1 cellular context compared by ENCODE assay signal in the genomic region with DNA sequence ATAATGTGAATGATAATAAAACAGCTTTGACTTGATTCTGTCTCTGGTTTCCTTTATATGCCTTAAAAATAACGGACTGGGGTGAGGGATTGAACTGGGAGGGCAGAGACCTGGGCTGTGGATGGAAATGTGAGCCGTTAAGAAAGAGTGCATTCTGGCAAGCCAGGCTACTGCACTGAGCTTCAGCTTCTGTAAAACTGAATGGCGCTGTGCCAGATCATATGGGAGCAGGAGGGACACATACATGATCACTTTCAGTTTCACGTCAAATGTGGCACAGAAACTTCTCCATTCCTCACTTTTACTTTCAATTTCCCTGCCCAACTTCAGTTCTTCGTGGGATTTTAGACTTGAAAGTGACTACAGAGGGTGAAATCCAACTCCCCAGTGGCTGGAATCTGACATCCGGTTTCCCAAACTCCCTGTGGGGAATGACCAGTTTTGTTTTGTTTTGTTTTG.
TF ChIP-seq lines count a peak whose summit lies in the region.

No MANE protein-coding gene starts in this region.

TF ChIP-seq in K562, 482 proteins besides CTCF, POLR2A, EP300 and RAD21:
- peak; percentile 4; the same call in 1 of the 2 replicates for TF ChIP-seq JUND (IDR thresholded peaks at IDR 0.05; ENCODE audit: borderline replicate concordance, low read depth, low read length)
- TF ChIP-seq JUND (tag; IDR thresholded peaks at IDR 0.05; ENCODE audit: borderline replicate concordance, low read depth, low read length): no peak
- TF ChIP-seq, protein P1, sequence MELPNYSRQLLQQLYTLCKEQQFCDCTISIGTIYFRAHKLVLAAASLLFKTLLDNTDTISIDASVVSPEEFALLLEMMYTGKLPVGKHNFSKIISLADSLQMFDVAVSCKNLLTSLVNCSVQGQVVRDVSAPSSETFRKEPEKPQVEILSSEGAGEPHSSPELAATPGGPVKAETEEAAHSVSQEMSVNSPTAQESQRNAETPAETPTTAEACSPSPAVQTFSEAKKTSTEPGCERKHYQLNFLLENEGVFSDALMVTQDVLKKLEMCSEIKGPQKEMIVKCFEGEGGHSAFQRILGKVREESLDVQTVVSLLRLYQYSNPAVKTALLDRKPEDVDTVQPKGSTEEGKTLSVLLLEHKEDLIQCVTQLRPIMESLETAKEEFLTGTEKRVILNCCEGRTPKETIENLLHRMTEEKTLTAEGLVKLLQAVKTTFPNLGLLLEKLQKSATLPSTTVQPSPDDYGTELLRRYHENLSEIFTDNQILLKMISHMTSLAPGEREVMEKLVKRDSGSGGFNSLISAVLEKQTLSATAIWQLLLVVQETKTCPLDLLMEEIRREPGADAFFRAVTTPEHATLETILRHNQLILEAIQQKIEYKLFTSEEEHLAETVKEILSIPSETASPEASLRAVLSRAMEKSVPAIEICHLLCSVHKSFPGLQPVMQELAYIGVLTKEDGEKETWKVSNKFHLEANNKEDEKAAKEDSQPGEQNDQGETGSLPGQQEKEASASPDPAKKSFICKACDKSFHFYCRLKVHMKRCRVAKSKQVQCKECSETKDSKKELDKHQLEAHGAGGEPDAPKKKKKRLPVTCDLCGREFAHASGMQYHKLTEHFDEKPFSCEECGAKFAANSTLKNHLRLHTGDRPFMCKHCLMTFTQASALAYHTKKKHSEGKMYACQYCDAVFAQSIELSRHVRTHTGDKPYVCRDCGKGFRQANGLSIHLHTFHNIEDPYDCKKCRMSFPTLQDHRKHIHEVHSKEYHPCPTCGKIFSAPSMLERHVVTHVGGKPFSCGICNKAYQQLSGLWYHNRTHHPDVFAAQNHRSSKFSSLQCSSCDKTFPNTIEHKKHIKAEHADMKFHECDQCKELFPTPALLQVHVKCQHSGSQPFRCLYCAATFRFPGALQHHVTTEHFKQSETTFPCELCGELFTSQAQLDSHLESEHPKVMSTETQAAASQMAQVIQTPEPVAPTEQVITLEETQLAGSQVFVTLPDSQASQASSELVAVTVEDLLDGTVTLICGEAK (IDR thresholded peaks at IDR 0.05): peak; percentile 7; the same call in 1 of the 2 replicates
- TF ChIP-seq, protein P1 (CRISPR knock-in tag; IDR thresholded peaks at IDR 0.05): no peak
- TF ChIP-seq CHD1 (IDR thresholded peaks at IDR 0.05; ENCODE audit: low read length): peak; percentile 7
- TF ChIP-seq NFYB (IDR thresholded peaks at IDR 0.05; ENCODE audit: extremely low read depth, insufficient read length): no peak
- peak; percentile 25; the same call in 1 of the 2 replicates for TF ChIP-seq MYC (IDR thresholded peaks at IDR 0.05; ENCODE audit: low read depth, low read length)
- TF ChIP-seq MYC (CRISPR knock-in tag; IDR thresholded peaks at IDR 0.05; ENCODE audit: borderline replicate concordance, low read depth): no peak
- 0 out of 2 replicates have a peak, but pooled peaks have one; percentile 18 for TF ChIP-seq SMARCA4 (IDR thresholded peaks at IDR 0.05)
- 0 out of 4 replicates have a peak, but pooled peaks of 1 of the 2 experiments have one; percentile 19 for TF ChIP-seq SIN3A (IDR thresholded peaks at IDR 0.05; ENCODE audit: borderline replicate concordance in 2 of 2, control insufficient read depth in 1 of 2, low read depth in 2 of 2, low read length in 2 of 2)
- TF ChIP-seq, protein P2, sequence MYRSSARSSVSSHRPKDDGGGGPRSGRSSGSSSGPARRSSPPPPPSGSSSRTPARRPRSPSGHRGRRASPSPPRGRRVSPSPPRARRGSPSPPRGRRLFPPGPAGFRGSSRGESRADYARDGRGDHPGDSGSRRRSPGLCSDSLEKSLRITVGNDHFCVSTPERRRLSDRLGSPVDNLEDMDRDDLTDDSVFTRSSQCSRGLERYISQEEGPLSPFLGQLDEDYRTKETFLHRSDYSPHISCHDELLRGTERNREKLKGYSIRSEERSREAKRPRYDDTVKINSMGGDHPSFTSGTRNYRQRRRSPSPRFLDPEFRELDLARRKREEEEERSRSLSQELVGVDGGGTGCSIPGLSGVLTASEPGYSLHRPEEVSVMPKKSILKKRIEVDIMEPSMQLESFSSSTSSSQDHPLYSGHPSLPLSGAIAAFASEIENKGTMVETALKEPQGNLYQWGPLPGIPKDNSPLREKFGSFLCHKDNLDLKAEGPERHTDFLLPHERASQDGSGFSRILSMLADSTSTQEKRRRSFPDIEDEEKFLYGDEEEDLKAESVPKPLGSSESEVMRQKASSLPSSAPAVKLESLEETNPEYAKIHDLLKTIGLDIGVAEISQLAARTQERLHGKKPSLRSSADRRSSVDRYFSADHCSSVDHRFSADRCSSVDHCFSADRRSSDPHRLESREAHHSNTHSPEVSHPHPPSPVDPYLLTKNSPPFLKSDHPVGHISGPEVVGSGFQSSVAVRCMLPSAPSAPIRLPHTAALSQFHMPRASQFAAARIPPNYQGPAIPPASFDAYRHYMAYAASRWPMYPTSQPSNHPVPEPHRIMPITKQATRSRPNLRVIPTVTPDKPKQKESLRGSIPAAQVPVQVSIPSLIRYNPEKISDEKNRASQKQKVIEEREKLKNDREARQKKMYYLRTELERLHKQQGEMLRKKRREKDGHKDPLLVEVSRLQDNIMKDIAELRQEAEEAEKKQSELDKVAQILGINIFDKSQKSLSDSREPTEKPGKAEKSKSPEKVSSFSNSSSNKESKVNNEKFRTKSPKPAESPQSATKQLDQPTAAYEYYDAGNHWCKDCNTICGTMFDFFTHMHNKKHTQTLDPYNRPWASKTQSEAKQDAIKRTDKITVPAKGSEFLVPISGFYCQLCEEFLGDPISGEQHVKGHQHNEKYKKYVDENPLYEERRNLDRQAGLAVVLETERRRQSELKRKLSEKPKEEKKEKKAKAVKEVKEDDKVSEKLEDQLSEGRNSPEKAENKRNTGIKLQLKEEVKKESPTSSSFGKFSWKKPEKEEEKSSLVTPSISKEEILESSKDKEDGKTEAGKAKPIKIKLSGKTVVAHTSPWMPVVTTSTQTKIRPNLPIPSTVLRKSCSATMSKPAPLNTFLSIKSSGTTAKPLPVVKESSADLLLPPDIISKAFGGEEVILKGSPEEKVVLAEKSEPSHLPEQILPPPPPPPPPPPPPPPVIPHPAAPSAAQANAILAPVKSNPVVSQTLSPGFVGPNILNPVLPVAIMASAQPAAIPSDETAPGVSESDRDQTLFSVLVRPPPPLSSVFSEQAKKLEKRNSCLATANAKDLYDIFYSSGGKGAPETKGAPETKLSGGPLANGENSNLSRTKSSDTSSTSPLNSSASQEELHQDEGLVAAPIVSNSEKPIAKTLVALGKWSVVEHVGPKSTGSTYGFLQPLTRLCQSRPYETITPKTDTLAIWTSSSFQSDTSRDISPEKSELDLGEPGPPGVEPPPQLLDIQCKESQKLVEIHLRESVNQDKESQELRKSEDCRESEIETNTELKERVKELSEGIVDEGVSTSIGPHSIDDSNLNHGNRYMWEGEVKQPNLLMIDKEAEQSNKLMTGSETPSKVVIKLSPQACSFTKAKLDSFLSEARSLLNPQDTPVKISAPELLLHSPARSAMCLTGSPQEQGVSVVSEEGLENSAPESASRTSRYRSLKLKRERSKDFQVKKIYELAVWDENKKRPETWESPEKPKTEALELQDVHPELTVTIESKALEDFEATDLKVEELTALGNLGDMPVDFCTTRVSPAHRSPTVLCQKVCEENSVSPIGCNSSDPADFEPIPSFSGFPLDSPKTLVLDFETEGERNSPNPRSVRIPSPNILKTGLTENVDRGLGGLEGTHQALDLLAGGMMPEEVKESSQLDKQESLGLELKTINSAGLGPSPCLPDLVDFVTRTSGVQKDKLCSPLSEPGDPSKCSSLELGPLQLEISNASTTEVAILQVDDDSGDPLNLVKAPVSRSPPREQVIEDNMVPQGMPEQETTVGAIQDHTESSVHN (IDR thresholded peaks at IDR 0.05; ENCODE audit: borderline replicate concordance in 1 of 2, low read depth in 1 of 2): peak in 1 of 2 experiments; percentile 85; a peak in 2 of 4 replicates
- TF ChIP-seq NFIC (IDR thresholded peaks at IDR 0.05): peak; percentile 92
- TF ChIP-seq, protein P3, sequence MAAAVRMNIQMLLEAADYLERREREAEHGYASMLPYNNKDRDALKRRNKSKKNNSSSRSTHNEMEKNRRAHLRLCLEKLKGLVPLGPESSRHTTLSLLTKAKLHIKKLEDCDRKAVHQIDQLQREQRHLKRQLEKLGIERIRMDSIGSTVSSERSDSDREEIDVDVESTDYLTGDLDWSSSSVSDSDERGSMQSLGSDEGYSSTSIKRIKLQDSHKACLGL (CRISPR knock-in tag; IDR thresholded peaks at IDR 0.05; ENCODE audit: borderline replicate concordance, poor library complexity, severe bottlenecking): no peak
- no peak for TF ChIP-seq TRIM24 (IDR thresholded peaks at IDR 0.05)
- peak; percentile 37 for TF ChIP-seq GABPA (tag; conservative IDR thresholded peaks at IDR 0.05; ENCODE audit: low read depth)
- peak; percentile 21 for TF ChIP-seq TAF9B (IDR thresholded peaks at IDR 0.05; ENCODE audit: partially characterized antibody)
- peak; percentile 53 for TF ChIP-seq ETV1 (tag; conservative IDR thresholded peaks at IDR 0.05; ENCODE audit: low read depth)
- TF ChIP-seq, protein P4, sequence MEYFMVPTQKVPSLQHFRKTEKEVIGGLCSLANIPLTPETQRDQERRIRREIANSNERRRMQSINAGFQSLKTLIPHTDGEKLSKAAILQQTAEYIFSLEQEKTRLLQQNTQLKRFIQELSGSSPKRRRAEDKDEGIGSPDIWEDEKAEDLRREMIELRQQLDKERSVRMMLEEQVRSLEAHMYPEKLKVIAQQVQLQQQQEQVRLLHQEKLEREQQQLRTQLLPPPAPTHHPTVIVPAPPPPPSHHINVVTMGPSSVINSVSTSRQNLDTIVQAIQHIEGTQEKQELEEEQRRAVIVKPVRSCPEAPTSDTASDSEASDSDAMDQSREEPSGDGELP (CRISPR knock-in tag; IDR thresholded peaks at IDR 0.05; ENCODE audit: borderline replicate concordance): peak; percentile 44; the same call in 1 of the 2 replicates
- peak; percentile 59; the same call in 1 of the 2 replicates for TF ChIP-seq ZNF436 (CRISPR knock-in tag; IDR thresholded peaks at IDR 0.05)
